ENCODE assay signal across 8 cellular contexts in the genomic region with DNA sequence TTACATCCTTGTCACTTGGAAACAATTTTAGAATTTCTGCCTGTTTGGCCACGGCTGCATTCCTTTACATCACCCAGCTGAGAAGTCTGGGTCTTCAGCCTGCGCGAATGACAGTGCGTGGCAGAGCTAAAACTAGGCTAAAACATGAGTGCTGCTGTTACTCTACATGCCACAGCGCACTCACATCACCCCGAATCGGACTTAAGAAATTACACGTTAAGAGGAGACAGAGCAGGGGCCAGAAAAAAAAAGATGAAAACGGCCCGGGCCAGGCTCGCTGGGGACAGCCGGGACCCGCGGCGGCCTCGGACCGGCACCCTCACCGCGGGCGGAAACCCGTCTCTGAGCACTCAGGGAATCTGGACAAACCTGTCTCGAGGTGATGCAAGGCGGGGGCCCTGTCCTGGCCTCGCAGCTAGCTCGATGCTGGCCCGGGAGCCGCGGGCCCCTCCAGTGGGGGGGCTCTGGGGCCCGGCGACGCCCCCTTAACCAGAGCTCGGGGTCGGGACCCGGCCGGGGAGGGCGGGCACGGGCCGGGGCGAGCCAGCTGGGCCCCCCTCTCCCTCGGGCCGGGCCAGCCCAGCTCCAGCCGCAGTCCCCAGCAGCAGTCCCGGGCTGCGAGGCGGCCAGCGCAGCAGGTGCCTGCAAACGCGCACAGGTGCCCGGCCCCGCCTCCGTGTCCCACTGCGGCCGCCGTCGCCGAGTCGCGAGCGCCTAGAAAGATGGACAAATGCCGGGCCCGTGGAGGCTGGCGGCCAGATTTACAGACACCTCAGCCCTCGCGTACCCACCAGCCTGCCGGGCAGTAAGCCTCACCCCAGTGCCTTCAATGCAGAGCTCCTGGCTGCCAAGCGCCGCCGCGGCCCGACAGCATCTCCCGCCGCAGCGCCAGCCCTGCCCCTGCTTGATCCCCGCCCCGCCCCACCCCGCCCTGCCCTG. TPM values are rescaled to one million over a fixed set of nuclear protein-coding genes. Genes with fewer than 3 reads are reported as not detected.
DNase-seq lines count a peak whose midpoint lies in the region; ATAC-seq, FAIRE-seq and TF ChIP-seq lines count a peak whose summit lies in the region.

A gene (minus strand): TSS at position 879 of the 939 bp plus-strand sequence. CDS start 2,950 bp downstream, outside the sequence.

- peak within 1 kb of the TSS; percentile 73 to 76 for H3K4me3 ChIP-seq in kidney (ENCODE audit: low read length in 2 of 2)
- H3K4me3 ChIP-seq in spleen: peak within 1 kb of the TSS; percentile 69 to 100 (median 98)

- H3K27ac Mint-ChIP-seq in T-helper 17 cell (peak within 1 kb of the TSS; percentile 97), chondrocyte (ENCODE audit: unreplicated experiment) (peak within 1 kb of the TSS; percentile 95)

- ATAC-seq in GM19467 (IDR thresholded peaks at IDR 0.05; ENCODE audit: unreplicated experiment) (peak; percentile 17), HG03521 (IDR thresholded peaks at IDR 0.05; ENCODE audit: unreplicated experiment) (peak; percentile 18), T-helper 17 cell (peak; percentile 31)

- peak; percentile 87 for DNase-seq in COLO668 (lab: John Stamatoyannopoulos, UW; ENCODE audit: unreplicated experiment)
- DNase-seq in T-helper 17 cell: peak; percentile 14 to 56 (median 18)
- no peak for DNase-seq in chondrocyte (ENCODE audit: low spot score)
- DNase-seq in kidney: peak; percentile 91
- no peak for DNase-seq in spleen
- no peak for DNase-seq in KG1 (lab: John Stamatoyannopoulos, UW)

- H3K36me3 Mint-ChIP-seq in T-helper 17 cell (ENCODE audit: low read depth) (peaks cover 2% of the 10 kb centered on the region), chondrocyte (ENCODE audit: low read depth) (peaks cover 5% of the 10 kb centered on the region)

- H3K9me3 Mint-ChIP-seq in chondrocyte (ENCODE audit: low read depth): no peaks in the 10 kb centered on the region

- FAIRE-seq in kidney (lab: Jason Lieb, UNC): no peak

- peaks cover 1 to 4% of the 10 kb centered on the region in 2 donors for H3K36me3 ChIP-seq in kidney (ENCODE audit: control insufficient read depth in 1 of 2, insufficient read depth in 2 of 2, low read length in 2 of 2)
- H3K36me3 ChIP-seq in spleen: peaks cover 0 to 26% (median 13%) of the 10 kb centered on the region in 6 donors

- H3K27me3 Mint-ChIP-seq in T-helper 17 cell: no peaks in the 10 kb centered on the region
- no peaks in the 10 kb centered on the region for H3K27me3 Mint-ChIP-seq in chondrocyte (ENCODE audit: low read depth)

- H3K4me1 Mint-ChIP-seq in T-helper 17 cell (peaks cover 48% of the 10 kb centered on the region), chondrocyte (ENCODE audit: low read depth) (peaks cover 30% of the 10 kb centered on the region)

- H3K9me3 ChIP-seq in T-helper 17 cell (ENCODE audit: control insufficient read depth, low read length, poor library complexity, severe bottlenecking): no peaks in the 10 kb centered on the region
- H3K9me3 ChIP-seq in kidney (ENCODE audit: control insufficient read depth in 1 of 2, low read length in 2 of 2): no peaks in the 10 kb centered on the region
- H3K9me3 ChIP-seq in spleen: no peaks in the 10 kb centered on the region

- no peaks in the 10 kb centered on the region for H3K27me3 ChIP-seq in spleen (replicated peaks in 1 of 7)

- H3K4me3 Mint-ChIP-seq in T-helper 17 cell (peak within 1 kb of the TSS; percentile 96), chondrocyte (ENCODE audit: unreplicated experiment) (peak within 1 kb of the TSS; percentile 96)

- 0 to 2% (median 1%) methylated on average over 38 to 76 of the region's 76 CpGs for WGBS in spleen, 5 donors

- H3K9ac ChIP-seq in kidney (ENCODE audit: low read length in 2 of 2): peak within 1 kb of the TSS; percentile 74 to 78

- TF ChIP-seq CTCF in chondrocyte (IDR thresholded peaks at IDR 0.05) (no peak), kidney (IDR thresholded peaks at IDR 0.05; ENCODE audit: borderline replicate concordance, extremely low read depth, insufficient read depth) (no peak), spleen (IDR thresholded peaks at IDR 0.05 in 8 of 11, conservative IDR thresholded peaks at IDR 0.05 in 3 of 11) (no peak)

- TF ChIP-seq POLR2A in spleen (IDR thresholded peaks at IDR 0.05): peak in 1 of 3 donors; percentile 17

- peaks cover 24 to 27% of the 10 kb centered on the region in 2 donors for H3K4me1 ChIP-seq in kidney (ENCODE audit: control insufficient read depth in 1 of 2, insufficient read depth in 1 of 2, low read depth in 1 of 2, low read length in 2 of 2)
- peaks cover 12 to 50% (median 32%) of the 10 kb centered on the region in 6 donors for H3K4me1 ChIP-seq in spleen

- intact Hi-C loops in kidney (cut with DNase I): no loop called here
- intact Hi-C loops in spleen (cut with DNase I; ENCODE audit: low total_unique reads): loop anchor here (10.0 kb wide), 1 partner anchor 68 kb away; a partner anchor contains a TSS

- peak within 1 kb of the TSS; percentile 96 to 98 for H3K27ac ChIP-seq in kidney (ENCODE audit: low read depth in 2 of 2, low read length in 2 of 2)
- H3K27ac ChIP-seq in spleen: peak within 1 kb of the TSS; percentile 87 to 98 (median 96)

RNA-seq across cellular contexts. Expression of the gene that starts here (rescaled TPM):
- total RNA-seq in T-helper 17 cell: 10 to 100 TPM; 28.5 to 32.4 TPM
- total RNA-seq in chondrocyte: 33.2 to 42.1 TPM (median 36.1 TPM) in 3 replicates
- 44.5 TPM for total RNA-seq in kidney
- 52.0 TPM for polyA plus RNA-seq in kidney (ENCODE audit: insufficient read depth, low read depth, low replicate concordance)
- total RNA-seq in spleen: 10 to 100 TPM; 18.6 to 37.1 (median 31.7) TPM
- 10 to 100 TPM in 2 of 3 donors, 1 to 10 TPM in 1; 8.7 to 14.0 (median 11.8) TPM for polyA plus RNA-seq in spleen

Comparison
In these comparisons a context has a peak if more than half of its experiments do, and no peak if none do; other contexts are left out.
1. DNase-seq: peak in COLO668 (single experiment), T-helper 17 cell (3 of 3) and kidney (single experiment); none in chondrocyte (single experiment), spleen (single experiment) and KG1 (single experiment).
2. Peak in every context shown above with its lines, with median percentiles within 50 percentile points of each other: ATAC-seq.